ENCODE assay signal across 1 cellular context in the genomic region with DNA sequence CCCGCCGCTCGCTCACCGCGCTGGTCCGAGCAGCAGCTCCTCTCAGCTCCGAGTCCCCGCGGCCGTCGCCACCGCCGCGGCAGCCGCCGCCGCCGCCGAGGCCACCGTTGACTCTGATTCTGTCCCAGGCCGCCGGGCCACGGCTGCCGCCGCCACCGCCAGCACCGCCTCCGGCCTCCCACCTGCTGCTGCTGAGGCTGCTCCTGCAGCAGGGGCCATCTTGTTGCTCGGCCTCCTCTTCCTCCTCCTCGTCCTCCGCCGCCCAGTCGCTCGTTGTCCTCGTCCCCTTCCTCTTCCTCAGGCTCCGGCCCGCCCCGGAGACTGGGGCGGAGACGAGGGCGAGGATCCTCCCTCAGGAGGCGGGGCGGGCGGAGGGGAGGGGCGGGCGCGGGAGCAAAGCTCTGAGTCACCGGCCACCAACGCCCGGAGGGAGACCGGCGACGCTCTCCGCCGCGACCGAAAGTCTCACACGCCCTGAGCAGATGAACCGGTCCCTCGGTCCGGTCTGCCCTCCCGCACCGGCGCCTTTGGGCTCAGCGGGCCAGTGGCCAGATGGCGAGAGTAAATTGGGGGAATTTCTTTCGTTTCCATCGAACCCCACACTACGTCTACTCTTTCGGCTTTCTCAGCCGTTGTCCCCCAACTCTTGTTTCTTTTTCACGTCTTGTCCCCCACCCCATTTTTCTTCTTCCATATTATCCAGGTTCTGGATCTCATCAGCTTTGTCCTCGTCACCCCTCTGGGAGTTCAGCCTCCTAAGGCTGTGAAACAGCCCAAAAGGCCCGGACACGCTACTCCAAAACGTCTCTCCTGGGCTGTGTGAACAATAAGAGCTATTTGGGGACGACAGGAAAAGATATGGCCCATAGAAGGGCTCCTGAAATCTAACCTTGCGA.
A peak's percentile ranks its signal among the peaks of the same experiment; 100 is the strongest.
TF ChIP-seq lines count a peak whose summit lies in the region.

A gene with protein sequence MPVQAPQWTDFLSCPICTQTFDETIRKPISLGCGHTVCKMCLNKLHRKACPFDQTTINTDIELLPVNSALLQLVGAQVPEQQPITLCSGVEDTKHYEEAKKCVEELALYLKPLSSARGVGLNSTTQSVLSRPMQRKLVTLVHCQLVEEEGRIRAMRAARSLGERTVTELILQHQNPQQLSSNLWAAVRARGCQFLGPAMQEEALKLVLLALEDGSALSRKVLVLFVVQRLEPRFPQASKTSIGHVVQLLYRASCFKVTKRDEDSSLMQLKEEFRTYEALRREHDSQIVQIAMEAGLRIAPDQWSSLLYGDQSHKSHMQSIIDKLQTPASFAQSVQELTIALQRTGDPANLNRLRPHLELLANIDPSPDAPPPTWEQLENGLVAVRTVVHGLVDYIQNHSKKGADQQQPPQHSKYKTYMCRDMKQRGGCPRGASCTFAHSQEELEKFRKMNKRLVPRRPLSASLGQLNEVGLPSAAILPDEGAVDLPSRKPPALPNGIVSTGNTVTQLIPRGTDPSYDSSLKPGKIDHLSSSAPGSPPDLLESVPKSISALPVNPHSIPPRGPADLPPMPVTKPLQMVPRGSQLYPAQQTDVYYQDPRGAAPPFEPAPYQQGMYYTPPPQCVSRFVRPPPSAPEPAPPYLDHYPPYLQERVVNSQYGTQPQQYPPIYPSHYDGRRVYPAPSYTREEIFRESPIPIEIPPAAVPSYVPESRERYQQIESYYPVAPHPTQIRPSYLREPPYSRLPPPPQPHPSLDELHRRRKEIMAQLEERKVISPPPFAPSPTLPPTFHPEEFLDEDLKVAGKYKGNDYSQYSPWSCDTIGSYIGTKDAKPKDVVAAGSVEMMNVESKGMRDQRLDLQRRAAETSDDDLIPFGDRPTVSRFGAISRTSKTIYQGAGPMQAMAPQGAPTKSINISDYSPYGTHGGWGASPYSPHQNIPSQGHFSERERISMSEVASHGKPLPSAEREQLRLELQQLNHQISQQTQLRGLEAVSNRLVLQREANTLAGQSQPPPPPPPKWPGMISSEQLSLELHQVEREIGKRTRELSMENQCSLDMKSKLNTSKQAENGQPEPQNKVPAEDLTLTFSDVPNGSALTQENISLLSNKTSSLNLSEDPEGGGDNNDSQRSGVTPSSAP (minus strand): TSS at position 278 of the 896 bp plus-strand sequence. CDS start 29,372 bp downstream, outside the sequence.

TF ChIP-seq in K562, 482 proteins besides CTCF, POLR2A, EP300 and RAD21 (continues in another document):
- no peak for TF ChIP-seq PHB (CRISPR knock-in tag; IDR thresholded peaks at IDR 0.05)
- TF ChIP-seq SMC3 (conservative IDR thresholded peaks at IDR 0.05; ENCODE audit: insufficient read depth, low read depth, low read length) = no peak
- no peak for TF ChIP-seq SAP30 (IDR thresholded peaks at IDR 0.05; ENCODE audit: borderline replicate concordance, insufficient read depth, low read depth, low read length, poor library complexity, severe bottlenecking)
- TF ChIP-seq MED1 (CRISPR knock-in tag; IDR thresholded peaks at IDR 0.05; ENCODE audit: borderline replicate concordance) = no peak
- TF ChIP-seq ELF2 (CRISPR knock-in tag; IDR thresholded peaks at IDR 0.05) = 0 out of 2 replicates have a peak, but pooled peaks have one; percentile 22
- TF ChIP-seq IFI16 (CRISPR knock-in tag; IDR thresholded peaks at IDR 0.05) = no peak
- TF ChIP-seq DMBX1 (CRISPR knock-in tag; IDR thresholded peaks at IDR 0.05; ENCODE audit: borderline replicate concordance) = 0 out of 2 replicates have a peak, but pooled peaks have one; percentile 27
- TF ChIP-seq, protein P1, sequence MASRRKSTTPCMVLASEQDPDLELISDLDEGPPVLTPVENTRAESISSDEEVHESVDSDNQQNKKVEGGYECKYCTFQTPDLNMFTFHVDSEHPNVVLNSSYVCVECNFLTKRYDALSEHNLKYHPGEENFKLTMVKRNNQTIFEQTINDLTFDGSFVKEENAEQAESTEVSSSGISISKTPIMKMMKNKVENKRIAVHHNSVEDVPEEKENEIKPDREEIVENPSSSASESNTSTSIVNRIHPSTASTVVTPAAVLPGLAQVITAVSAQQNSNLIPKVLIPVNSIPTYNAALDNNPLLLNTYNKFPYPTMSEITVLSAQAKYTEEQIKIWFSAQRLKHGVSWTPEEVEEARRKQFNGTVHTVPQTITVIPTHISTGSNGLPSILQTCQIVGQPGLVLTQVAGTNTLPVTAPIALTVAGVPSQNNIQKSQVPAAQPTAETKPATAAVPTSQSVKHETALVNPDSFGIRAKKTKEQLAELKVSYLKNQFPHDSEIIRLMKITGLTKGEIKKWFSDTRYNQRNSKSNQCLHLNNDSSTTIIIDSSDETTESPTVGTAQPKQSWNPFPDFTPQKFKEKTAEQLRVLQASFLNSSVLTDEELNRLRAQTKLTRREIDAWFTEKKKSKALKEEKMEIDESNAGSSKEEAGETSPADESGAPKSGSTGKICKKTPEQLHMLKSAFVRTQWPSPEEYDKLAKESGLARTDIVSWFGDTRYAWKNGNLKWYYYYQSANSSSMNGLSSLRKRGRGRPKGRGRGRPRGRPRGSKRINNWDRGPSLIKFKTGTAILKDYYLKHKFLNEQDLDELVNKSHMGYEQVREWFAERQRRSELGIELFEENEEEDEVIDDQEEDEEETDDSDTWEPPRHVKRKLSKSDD (conservative IDR thresholded peaks at IDR 0.05; ENCODE audit: low read length) = no peak
- peak; percentile 25 for TF ChIP-seq ZNF583 (CRISPR knock-in tag; IDR thresholded peaks at IDR 0.05)
- no peak for TF ChIP-seq ZNF717 (CRISPR knock-in tag; IDR thresholded peaks at IDR 0.05)
- TF ChIP-seq ZNF263 (CRISPR knock-in tag; IDR thresholded peaks at IDR 0.05; ENCODE audit: borderline replicate concordance) = peak; percentile 99
- TF ChIP-seq MBD2 (IDR thresholded peaks at IDR 0.05; ENCODE audit: borderline replicate concordance, low read depth) = 0 out of 2 replicates have a peak, but pooled peaks have one; percentile 66
- TF ChIP-seq, protein P2, sequence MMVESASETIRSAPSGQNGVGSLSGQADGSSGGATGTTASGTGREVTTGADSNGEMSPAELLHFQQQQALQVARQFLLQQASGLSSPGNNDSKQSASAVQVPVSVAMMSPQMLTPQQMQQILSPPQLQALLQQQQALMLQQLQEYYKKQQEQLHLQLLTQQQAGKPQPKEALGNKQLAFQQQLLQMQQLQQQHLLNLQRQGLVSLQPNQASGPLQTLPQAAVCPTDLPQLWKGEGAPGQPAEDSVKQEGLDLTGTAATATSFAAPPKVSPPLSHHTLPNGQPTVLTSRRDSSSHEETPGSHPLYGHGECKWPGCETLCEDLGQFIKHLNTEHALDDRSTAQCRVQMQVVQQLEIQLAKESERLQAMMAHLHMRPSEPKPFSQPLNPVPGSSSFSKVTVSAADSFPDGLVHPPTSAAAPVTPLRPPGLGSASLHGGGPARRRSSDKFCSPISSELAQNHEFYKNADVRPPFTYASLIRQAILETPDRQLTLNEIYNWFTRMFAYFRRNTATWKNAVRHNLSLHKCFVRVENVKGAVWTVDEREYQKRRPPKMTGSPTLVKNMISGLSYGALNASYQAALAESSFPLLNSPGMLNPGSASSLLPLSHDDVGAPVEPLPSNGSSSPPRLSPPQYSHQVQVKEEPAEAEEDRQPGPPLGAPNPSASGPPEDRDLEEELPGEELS (CRISPR knock-in tag; IDR thresholded peaks at IDR 0.05; ENCODE audit: borderline replicate concordance) = no peak; the same call in 1 of the 2 replicates
- TF ChIP-seq, protein P3, sequence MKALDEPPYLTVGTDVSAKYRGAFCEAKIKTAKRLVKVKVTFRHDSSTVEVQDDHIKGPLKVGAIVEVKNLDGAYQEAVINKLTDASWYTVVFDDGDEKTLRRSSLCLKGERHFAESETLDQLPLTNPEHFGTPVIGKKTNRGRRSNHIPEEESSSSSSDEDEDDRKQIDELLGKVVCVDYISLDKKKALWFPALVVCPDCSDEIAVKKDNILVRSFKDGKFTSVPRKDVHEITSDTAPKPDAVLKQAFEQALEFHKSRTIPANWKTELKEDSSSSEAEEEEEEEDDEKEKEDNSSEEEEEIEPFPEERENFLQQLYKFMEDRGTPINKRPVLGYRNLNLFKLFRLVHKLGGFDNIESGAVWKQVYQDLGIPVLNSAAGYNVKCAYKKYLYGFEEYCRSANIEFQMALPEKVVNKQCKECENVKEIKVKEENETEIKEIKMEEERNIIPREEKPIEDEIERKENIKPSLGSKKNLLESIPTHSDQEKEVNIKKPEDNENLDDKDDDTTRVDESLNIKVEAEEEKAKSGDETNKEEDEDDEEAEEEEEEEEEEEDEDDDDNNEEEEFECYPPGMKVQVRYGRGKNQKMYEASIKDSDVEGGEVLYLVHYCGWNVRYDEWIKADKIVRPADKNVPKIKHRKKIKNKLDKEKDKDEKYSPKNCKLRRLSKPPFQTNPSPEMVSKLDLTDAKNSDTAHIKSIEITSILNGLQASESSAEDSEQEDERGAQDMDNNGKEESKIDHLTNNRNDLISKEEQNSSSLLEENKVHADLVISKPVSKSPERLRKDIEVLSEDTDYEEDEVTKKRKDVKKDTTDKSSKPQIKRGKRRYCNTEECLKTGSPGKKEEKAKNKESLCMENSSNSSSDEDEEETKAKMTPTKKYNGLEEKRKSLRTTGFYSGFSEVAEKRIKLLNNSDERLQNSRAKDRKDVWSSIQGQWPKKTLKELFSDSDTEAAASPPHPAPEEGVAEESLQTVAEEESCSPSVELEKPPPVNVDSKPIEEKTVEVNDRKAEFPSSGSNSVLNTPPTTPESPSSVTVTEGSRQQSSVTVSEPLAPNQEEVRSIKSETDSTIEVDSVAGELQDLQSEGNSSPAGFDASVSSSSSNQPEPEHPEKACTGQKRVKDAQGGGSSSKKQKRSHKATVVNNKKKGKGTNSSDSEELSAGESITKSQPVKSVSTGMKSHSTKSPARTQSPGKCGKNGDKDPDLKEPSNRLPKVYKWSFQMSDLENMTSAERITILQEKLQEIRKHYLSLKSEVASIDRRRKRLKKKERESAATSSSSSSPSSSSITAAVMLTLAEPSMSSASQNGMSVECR (CRISPR knock-in tag; IDR thresholded peaks at IDR 0.05) = peak; percentile 89
- no peak for TF ChIP-seq ZNF436 (CRISPR knock-in tag; IDR thresholded peaks at IDR 0.05)
- TF ChIP-seq SIX5 (IDR thresholded peaks at IDR 0.05; ENCODE audit: borderline replicate concordance in 1 of 2, insufficient read depth in 1 of 2, low read depth in 1 of 2, low read length in 2 of 2) = no peak
- TF ChIP-seq POU5F1 (IDR thresholded peaks at IDR 0.05; ENCODE audit: borderline replicate concordance, low read depth, low read length, partially characterized antibody) = no peak
- no peak for TF ChIP-seq CREBBP (IDR thresholded peaks at IDR 0.05; ENCODE audit: low read depth, low read length)
- TF ChIP-seq C11orf30 (IDR thresholded peaks at IDR 0.05; ENCODE audit: low read depth) = peak; percentile 59; the same call in 1 of the 2 replicates
- TF ChIP-seq, protein P4, sequence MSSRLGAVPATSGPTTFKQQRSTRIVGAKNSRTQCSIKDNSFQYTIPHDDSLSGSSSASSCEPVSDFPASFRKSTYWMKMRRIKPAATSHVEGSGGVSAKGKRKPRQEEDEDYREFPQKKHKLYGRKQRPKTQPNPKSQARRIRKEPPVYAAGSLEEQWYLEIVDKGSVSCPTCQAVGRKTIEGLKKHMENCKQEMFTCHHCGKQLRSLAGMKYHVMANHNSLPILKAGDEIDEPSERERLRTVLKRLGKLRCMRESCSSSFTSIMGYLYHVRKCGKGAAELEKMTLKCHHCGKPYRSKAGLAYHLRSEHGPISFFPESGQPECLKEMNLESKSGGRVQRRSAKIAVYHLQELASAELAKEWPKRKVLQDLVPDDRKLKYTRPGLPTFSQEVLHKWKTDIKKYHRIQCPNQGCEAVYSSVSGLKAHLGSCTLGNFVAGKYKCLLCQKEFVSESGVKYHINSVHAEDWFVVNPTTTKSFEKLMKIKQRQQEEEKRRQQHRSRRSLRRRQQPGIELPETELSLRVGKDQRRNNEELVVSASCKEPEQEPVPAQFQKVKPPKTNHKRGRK (tag; IDR thresholded peaks at IDR 0.05) = 0 out of 2 replicates have a peak, but pooled peaks have one; percentile 10
- 0 out of 2 replicates have a peak, but pooled peaks have one; percentile 30 for TF ChIP-seq ESRRA (IDR thresholded peaks at IDR 0.05; ENCODE audit: borderline replicate concordance, low read depth)
- TF ChIP-seq CBFA2T2 (conservative IDR thresholded peaks at IDR 0.05) = no peak
- TF ChIP-seq HMG20B (CRISPR knock-in tag; IDR thresholded peaks at IDR 0.05) = no peak
- no peak for TF ChIP-seq CCAR2 (IDR thresholded peaks at IDR 0.05; ENCODE audit: low read depth, low read length)
- TF ChIP-seq SMARCE1 (IDR thresholded peaks at IDR 0.05) = peak; percentile 83
- no peak for TF ChIP-seq KDM1A (IDR thresholded peaks at IDR 0.05)
- TF ChIP-seq NONO (IDR thresholded peaks at IDR 0.05; ENCODE audit: low read depth in 2 of 2, low read length in 1 of 2) = peak; percentile 68 to 76; a peak in 3 of 4 replicates
- TF ChIP-seq, protein P5, sequence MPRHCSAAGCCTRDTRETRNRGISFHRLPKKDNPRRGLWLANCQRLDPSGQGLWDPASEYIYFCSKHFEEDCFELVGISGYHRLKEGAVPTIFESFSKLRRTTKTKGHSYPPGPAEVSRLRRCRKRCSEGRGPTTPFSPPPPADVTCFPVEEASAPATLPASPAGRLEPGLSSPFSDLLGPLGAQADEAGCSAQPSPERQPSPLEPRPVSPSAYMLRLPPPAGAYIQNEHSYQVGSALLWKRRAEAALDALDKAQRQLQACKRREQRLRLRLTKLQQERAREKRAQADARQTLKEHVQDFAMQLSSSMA (CRISPR knock-in tag; IDR thresholded peaks at IDR 0.05) = no peak
- no peak for TF ChIP-seq TGIF2 (CRISPR knock-in tag; IDR thresholded peaks at IDR 0.05)
- TF ChIP-seq SRSF1 (IDR thresholded peaks at IDR 0.05; ENCODE audit: low read depth, low read length) = peak; percentile 77; the same call in 1 of the 2 replicates
